11 cellular contexts compared by ENCODE assay signal in the genomic region with DNA sequence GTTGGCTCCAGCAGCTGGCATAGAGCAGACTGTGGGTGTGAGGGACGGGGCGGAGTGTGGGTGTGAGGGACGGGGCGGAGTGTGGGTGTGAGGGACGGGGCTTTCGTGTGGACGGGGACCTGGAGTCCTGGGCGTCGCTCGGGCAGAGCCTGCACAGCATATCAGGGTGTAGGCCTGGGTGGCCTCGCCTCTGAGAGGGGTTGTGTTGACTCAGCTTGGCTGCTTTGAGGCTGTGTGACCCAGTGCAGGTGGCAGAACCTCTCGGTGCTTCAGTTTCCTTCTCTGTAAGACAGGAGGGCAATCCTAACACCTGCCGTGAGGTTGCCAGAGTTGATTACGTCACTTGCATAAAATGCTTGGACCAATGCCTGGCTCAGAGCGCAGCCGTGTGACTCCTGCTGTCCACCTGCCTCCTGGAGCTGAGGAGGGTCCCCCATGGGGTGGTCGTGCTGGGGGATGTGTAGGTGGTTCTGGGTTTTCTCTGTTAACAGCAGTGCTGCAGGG. TPM values are rescaled to one million over a fixed set of nuclear protein-coding genes. Genes with fewer than 3 reads are reported as not detected.
DNase-seq lines count a peak whose midpoint lies in the region; ATAC-seq and TF ChIP-seq lines count a peak whose summit lies in the region.
"Had no signal": no experiment of that assay in that cellular context is flagged by ENCODE, and none has a peak within 500 bp of the region (broad histone marks: within the 10 kb centered on the region; RNA-seq: fewer than 3 reads in every experiment).

No MANE protein-coding gene starts in this region.

- H3K27me3 ChIP-seq in thoracic aorta (replicated peaks; ENCODE audit: insufficient read depth), result no peaks in the 10 kb centered on the region
- H3K27me3 ChIP-seq: MG63, spleen had no signal

- H3K36me3 ChIP-seq in thoracic aorta, result peaks cover 3% of the 10 kb centered on the region

- no peaks in the 10 kb centered on the region for H3K27me3 Mint-ChIP-seq in activated CD8-positive, alpha-beta T cell treated with anti-CD3 and anti-CD28 coated beads for 36 hours
- H3K27me3 Mint-ChIP-seq in activated CD8-positive, alpha-beta T cell treated with anti-CD3 and anti-CD28 coated beads, Interleukin-2, amount 10 ng/mL, durations not matched to agents 7 days and 5 days (ENCODE audit: low read depth), result no peaks in the 10 kb centered on the region
- H3K27me3 Mint-ChIP-seq in activated naive CD8-positive, alpha-beta T cell treated with anti-CD3 and anti-CD28 coated beads, Interleukin-2, amount 10 ng/mL, durations not matched to agents 7 days and 5 days, result no peaks in the 10 kb centered on the region

- H3K27ac ChIP-seq in thoracic aorta, result peak overlapping the region; percentile 52 to 67
- H3K27ac ChIP-seq: C4-2B had no signal

- H3K36me3 Mint-ChIP-seq in activated CD8-positive, alpha-beta T cell treated with anti-CD3 and anti-CD28 coated beads for 36 hours (ENCODE audit: low read depth), result peaks cover 18% of the 10 kb centered on the region
- H3K36me3 Mint-ChIP-seq in activated CD8-positive, alpha-beta T cell treated with anti-CD3 and anti-CD28 coated beads, Interleukin-2, amount 10 ng/mL, durations not matched to agents 7 days and 5 days (ENCODE audit: low read depth), result peaks cover 24% of the 10 kb centered on the region
- peaks cover 10% of the 10 kb centered on the region for H3K36me3 Mint-ChIP-seq in activated naive CD8-positive, alpha-beta T cell treated with anti-CD3 and anti-CD28 coated beads, Interleukin-2, amount 10 ng/mL, durations not matched to agents 7 days and 5 days

- peak; percentile 65 for DNase-seq in activated CD8-positive, alpha-beta T cell treated with anti-CD3 and anti-CD28 coated beads for 36 hours
- no peak for DNase-seq in activated CD8-positive, alpha-beta T cell treated with anti-CD3 and anti-CD28 coated beads, Interleukin-2, amount 10 ng/mL, durations not matched to agents 7 days and 5 days
- no peak for DNase-seq in activated naive CD8-positive, alpha-beta T cell treated with anti-CD3 and anti-CD28 coated beads, Interleukin-2, amount 10 ng/mL, durations not matched to agents 7 days and 5 days
- DNase-seq in kidney tubule cell (ENCODE audit: low spot score), result peak; percentile 76
- no peak for DNase-seq in thoracic aorta (ENCODE audit: low spot score)
- no peak for DNase-seq in NCI-H1930 (lab: John Stamatoyannopoulos, UW)
- no peak for DNase-seq in NCI-H82 treated with DMSO at 0.1 percent for 48 hours (lab: John Stamatoyannopoulos, UW; ENCODE audit: unreplicated experiment)
- DNase-seq: spleen had no signal

- peaks cover 26 to 61% of the 10 kb centered on the region in 2 donors for H3K4me1 ChIP-seq in thoracic aorta (ENCODE audit: control insufficient read depth in 1 of 2, low read depth in 2 of 2)

- TF ChIP-seq CTCF in activated CD8-positive, alpha-beta T cell treated with anti-CD3 and anti-CD28 coated beads for 36 hours (IDR thresholded peaks at IDR 0.05), result no peak
- TF ChIP-seq CTCF in thoracic aorta (IDR thresholded peaks at IDR 0.05), result no peak

- H3K9me3 Mint-ChIP-seq in activated CD8-positive, alpha-beta T cell treated with anti-CD3 and anti-CD28 coated beads for 36 hours, result no peaks in the 10 kb centered on the region
- no peaks in the 10 kb centered on the region for H3K9me3 Mint-ChIP-seq in activated CD8-positive, alpha-beta T cell treated with anti-CD3 and anti-CD28 coated beads, Interleukin-2, amount 10 ng/mL, durations not matched to agents 7 days and 5 days (ENCODE audit: insufficient read depth)
- no peaks in the 10 kb centered on the region for H3K9me3 Mint-ChIP-seq in activated naive CD8-positive, alpha-beta T cell treated with anti-CD3 and anti-CD28 coated beads, Interleukin-2, amount 10 ng/mL, durations not matched to agents 7 days and 5 days

- intact Hi-C loops in activated CD8-positive, alpha-beta T cell treated with anti-CD3 and anti-CD28 coated beads for 36 hours (cut with micrococcal nuclease), result no loop called here

- H3K4me1 Mint-ChIP-seq in activated CD8-positive, alpha-beta T cell treated with anti-CD3 and anti-CD28 coated beads for 36 hours (ENCODE audit: low read depth), result peaks cover 42% of the 10 kb centered on the region
- peaks cover 45% of the 10 kb centered on the region for H3K4me1 Mint-ChIP-seq in activated CD8-positive, alpha-beta T cell treated with anti-CD3 and anti-CD28 coated beads, Interleukin-2, amount 10 ng/mL, durations not matched to agents 7 days and 5 days (ENCODE audit: low read depth)
- H3K4me1 Mint-ChIP-seq in activated naive CD8-positive, alpha-beta T cell treated with anti-CD3 and anti-CD28 coated beads, Interleukin-2, amount 10 ng/mL, durations not matched to agents 7 days and 5 days, result peaks cover 25% of the 10 kb centered on the region

- CTCF ChIA-PET in activated CD8-positive, alpha-beta T cell treated with anti-CD3 and anti-CD28 coated beads for 36 hours (lab: Charles Lee), result no interaction called here
- CTCF ChIA-PET in activated CD8-positive, alpha-beta T cell treated with anti-CD3 and anti-CD28 coated beads, Interleukin-2, amount 10 ng/mL, durations not matched to agents 7 days and 5 days (lab: Charles Lee), result no interaction called here

- no peaks in the 10 kb centered on the region for H3K9me3 ChIP-seq in thoracic aorta
- H3K9me3 ChIP-seq: MG63, spleen had no signal

- peak overlapping the region; percentile 47 for H3K4me3 ChIP-seq in thoracic aorta
- H3K4me3 ChIP-seq: MG63 had no signal

- peak overlapping the region; percentile 30 for H3K27ac Mint-ChIP-seq in activated CD8-positive, alpha-beta T cell treated with anti-CD3 and anti-CD28 coated beads for 36 hours
- H3K27ac Mint-ChIP-seq in activated CD8-positive, alpha-beta T cell treated with anti-CD3 and anti-CD28 coated beads, Interleukin-2, amount 10 ng/mL, durations not matched to agents 7 days and 5 days, result no peak overlapping the region
- peak overlapping the region; percentile 19 for H3K27ac Mint-ChIP-seq in activated naive CD8-positive, alpha-beta T cell treated with anti-CD3 and anti-CD28 coated beads, Interleukin-2, amount 10 ng/mL, durations not matched to agents 7 days and 5 days

- POLR2A ChIA-PET in activated CD8-positive, alpha-beta T cell treated with anti-CD3 and anti-CD28 coated beads for 36 hours (lab: Charles Lee), result interaction anchor here (0.6 kb wide), 1 partner anchor 42 kb away, joined by 3 read pairs; no protein-coding TSS in a partner anchor
- POLR2A ChIA-PET in activated CD8-positive, alpha-beta T cell treated with anti-CD3 and anti-CD28 coated beads, Interleukin-2, amount 10 ng/mL, durations not matched to agents 7 days and 5 days (lab: Charles Lee), result no interaction called here
- POLR2A ChIA-PET in activated naive CD8-positive, alpha-beta T cell treated with anti-CD3 and anti-CD28 coated beads, Interleukin-2, amount 10 ng/mL, durations not matched to agents 7 days and 5 days (lab: Charles Lee), result no interaction called here

- no peak overlapping the region for H3K4me3 Mint-ChIP-seq in activated CD8-positive, alpha-beta T cell treated with anti-CD3 and anti-CD28 coated beads for 36 hours
- no peak overlapping the region for H3K4me3 Mint-ChIP-seq in activated CD8-positive, alpha-beta T cell treated with anti-CD3 and anti-CD28 coated beads, Interleukin-2, amount 10 ng/mL, durations not matched to agents 7 days and 5 days
- H3K4me3 Mint-ChIP-seq in activated naive CD8-positive, alpha-beta T cell treated with anti-CD3 and anti-CD28 coated beads, Interleukin-2, amount 10 ng/mL, durations not matched to agents 7 days and 5 days, result no peak overlapping the region

- ATAC-seq in activated CD8-positive, alpha-beta T cell treated with anti-CD3 and anti-CD28 coated beads for 36 hours, result peak; percentile 87
- ATAC-seq in activated CD8-positive, alpha-beta T cell treated with anti-CD3 and anti-CD28 coated beads, Interleukin-2, amount 10 ng/mL, durations not matched to agents 7 days and 5 days, result no peak
- peak; percentile 34 for ATAC-seq in activated naive CD8-positive, alpha-beta T cell treated with anti-CD3 and anti-CD28 coated beads, Interleukin-2, amount 10 ng/mL, durations not matched to agents 7 days and 5 days (ENCODE audit: low read depth)
- ATAC-seq in thoracic aorta (ENCODE audit: insufficient number of reproducible peaks, low FRiP score, low read depth) (no peak), GM19395 (IDR thresholded peaks at IDR 0.05; ENCODE audit: unreplicated experiment) (no peak)

RNA-seq across cellular contexts. Expression of gene PDXK, which starts 15.3 kb away (rescaled TPM):
- 100 to 1,000 TPM; 118 to 122 TPM for total RNA-seq in activated CD8-positive, alpha-beta T cell treated with anti-CD3 and anti-CD28 coated beads for 36 hours
- 100 to 1,000 TPM in 1 of 2 experiments, 10 to 100 TPM in 1; 94.5 to 100 TPM for total RNA-seq in activated CD8-positive, alpha-beta T cell treated with anti-CD3 and anti-CD28 coated beads, Interleukin-2, amount 10 ng/mL, durations not matched to agents 7 days and 5 days
- 100 to 1,000 TPM in 1 of 2 experiments, 10 to 100 TPM in 1; 96.9 to 101 TPM for total RNA-seq in activated naive CD8-positive, alpha-beta T cell treated with anti-CD3 and anti-CD28 coated beads, Interleukin-2, amount 10 ng/mL, durations not matched to agents 7 days and 5 days
- total RNA-seq in thoracic aorta, result 10 to 100 TPM; 52.4 to 64.7 TPM

RNA-seq across cellular contexts. Expression of gene CSTB, which starts 41.9 kb away (rescaled TPM):
- total RNA-seq in activated CD8-positive, alpha-beta T cell treated with anti-CD3 and anti-CD28 coated beads for 36 hours, result 10 to 100 TPM; 18.6 to 20.7 TPM
- total RNA-seq in activated CD8-positive, alpha-beta T cell treated with anti-CD3 and anti-CD28 coated beads, Interleukin-2, amount 10 ng/mL, durations not matched to agents 7 days and 5 days, result 10 to 100 TPM; 50.2 to 54.4 TPM
- total RNA-seq in activated naive CD8-positive, alpha-beta T cell treated with anti-CD3 and anti-CD28 coated beads, Interleukin-2, amount 10 ng/mL, durations not matched to agents 7 days and 5 days, result 10 to 100 TPM; 59.5 to 60.2 TPM
- 1 to 10 TPM; 2.3 to 8.4 TPM for total RNA-seq in thoracic aorta

RNA-seq across cellular contexts. Expression of gene RRP1, which starts 55.2 kb away (rescaled TPM):
- 10 to 100 TPM; 61.1 to 62.9 TPM for total RNA-seq in activated CD8-positive, alpha-beta T cell treated with anti-CD3 and anti-CD28 coated beads for 36 hours
- total RNA-seq in activated CD8-positive, alpha-beta T cell treated with anti-CD3 and anti-CD28 coated beads, Interleukin-2, amount 10 ng/mL, durations not matched to agents 7 days and 5 days, result 10 to 100 TPM; 32.8 to 34.4 TPM
- total RNA-seq in activated naive CD8-positive, alpha-beta T cell treated with anti-CD3 and anti-CD28 coated beads, Interleukin-2, amount 10 ng/mL, durations not matched to agents 7 days and 5 days, result 10 to 100 TPM; 28.1 to 28.6 TPM
- total RNA-seq in thoracic aorta, result 10 to 100 TPM; 21.3 to 34.3 TPM

Comparison
In these comparisons a context has a peak if more than half of its experiments do, and no peak if none do; other contexts are left out.
1. ATAC-seq: peak in activated CD8-positive, alpha-beta T cell treated with anti-CD3 and anti-CD28 coated beads for 36 hours (single experiment) and activated naive CD8-positive, alpha-beta T cell treated with anti-CD3 and anti-CD28 coated beads, Interleukin-2, amount 10 ng/mL, durations not matched to agents 7 days and 5 days (single experiment); none in activated CD8-positive, alpha-beta T cell treated with anti-CD3 and anti-CD28 coated beads, Interleukin-2, amount 10 ng/mL, durations not matched to agents 7 days and 5 days (single experiment), thoracic aorta (single experiment) and GM19395 (single experiment).
2. DNase-seq: peak in activated CD8-positive, alpha-beta T cell treated with anti-CD3 and anti-CD28 coated beads for 36 hours (single experiment) and kidney tubule cell (single experiment); none in activated CD8-positive, alpha-beta T cell treated with anti-CD3 and anti-CD28 coated beads, Interleukin-2, amount 10 ng/mL, durations not matched to agents 7 days and 5 days (single experiment), activated naive CD8-positive, alpha-beta T cell treated with anti-CD3 and anti-CD28 coated beads, Interleukin-2, amount 10 ng/mL, durations not matched to agents 7 days and 5 days (single experiment), thoracic aorta (single experiment), NCI-H1930 (0 of 2) and NCI-H82 treated with DMSO at 0.1 percent for 48 hours (single experiment).